ENCODE assay signal across 10 cellular contexts in genomic region chr4:128600410-128600809, GRCh38.
A peak's percentile ranks its signal among the peaks of the same experiment; 100 is the strongest.
DNase-seq lines count a peak whose midpoint lies in the region; ATAC-seq and TF ChIP-seq lines count a peak whose summit lies in the region.
"Had no signal": no experiment of that assay in that cellular context is flagged by ENCODE, and none has a peak within 500 bp of the region (broad histone marks: within the 10 kb centered on the region; RNA-seq: fewer than 3 reads in every experiment).

No MANE protein-coding gene starts in this region.

- no peaks in the 10 kb centered on the region for H3K9me3 ChIP-seq in esophagus muscularis mucosa
- H3K9me3 ChIP-seq in right lobe of liver = no peaks in the 10 kb centered on the region
- no peaks in the 10 kb centered on the region for H3K9me3 ChIP-seq in tibial nerve
- H3K9me3 ChIP-seq: ascending aorta had no signal

- ATAC-seq in right lobe of liver (peak in 3 of 4 donors; percentile 37 to 72 (median 57)), GM19455 (IDR thresholded peaks at IDR 0.05; ENCODE audit: unreplicated experiment) (no peak), GM21529 (IDR thresholded peaks at IDR 0.05; ENCODE audit: unreplicated experiment) (no peak)
- ATAC-seq: activated CD8-positive, alpha-beta T cell treated with anti-CD3 and anti-CD28 coated beads, Interleukin-2, amount 10 ng/mL, durations not matched to agents 7 days and 5 days had no signal

- intact Hi-C loops in esophagus muscularis mucosa (cut with DNase I) (no loop called here), right lobe of liver (cut with DNase I) (no loop called here)

- peak in 36 of 58 donors; percentile 1 to 77 (median 32) for DNase-seq in anterior cingulate cortex (lab: John Stamatoyannopoulos, UW)
- DNase-seq in esophagus muscularis mucosa (ENCODE audit: extremely low spot score) = no peak
- no peak for DNase-seq in right lobe of liver
- peak in 1 of 2 donors; percentile 25 for DNase-seq in tibial nerve (ENCODE audit: low spot score in 2 of 2)
- no peak for DNase-seq in activated effector memory CD4-positive, alpha-beta T cell treated with Interleukin-2 at 50 U/mL for 16 hours
- DNase-seq: activated CD8-positive, alpha-beta T cell treated with anti-CD3 and anti-CD28 coated beads, Interleukin-2, amount 10 ng/mL, durations not matched to agents 7 days and 5 days; NCI-H2081 treated with DMSO at 0.1 percent for 48 hours had no signal

- H3K27me3 ChIP-seq in esophagus muscularis mucosa (no peaks in the 10 kb centered on the region), right lobe of liver (no peaks in the 10 kb centered on the region), tibial nerve (no peaks in the 10 kb centered on the region)
- H3K27me3 ChIP-seq: ascending aorta had no signal

- WGBS in esophagus muscularis mucosa = 69% methylated on average over 3 of the region's 3 CpGs
- WGBS in right lobe of liver (ENCODE audit: insufficient coverage, low coverage, low lambda C conversion rate, missing lambda C conversion rate) = 33% methylated on average over 3 of the region's 3 CpGs
- WGBS in tibial nerve, 2 donors = 23 to 31% methylated on average over 3 of the region's 3 CpGs

- TF ChIP-seq CTCF in esophagus muscularis mucosa (IDR thresholded peaks at IDR 0.05) (no peak), right lobe of liver (IDR thresholded peaks at IDR 0.05) (no peak), tibial nerve (IDR thresholded peaks at IDR 0.05) (peak in 1 of 5 experiments; percentile 14)

- H3K4me1 ChIP-seq in esophagus muscularis mucosa (peaks cover 22 to 33% (median 29%) of the 10 kb centered on the region in 4 donors), right lobe of liver (peaks cover 0 to 9% (median 0%) of the 10 kb centered on the region in 4 donors), tibial nerve (peaks cover 0 to 31% (median 25%) of the 10 kb centered on the region in 4 donors)

- no peak overlapping the region for H3K4me3 ChIP-seq in esophagus muscularis mucosa
- H3K4me3 ChIP-seq in right lobe of liver = no peak overlapping the region
- H3K4me3 ChIP-seq in tibial nerve = no peak overlapping the region
- H3K4me3 ChIP-seq: ascending aorta had no signal

- peak overlapping the region; percentile 29 to 68 (median 50) for H3K27ac ChIP-seq in esophagus muscularis mucosa (replicated peaks in 1 of 4)
- peak overlapping the region in 1 of 3 donors; percentile 8 for H3K27ac ChIP-seq in right lobe of liver
- H3K27ac ChIP-seq in tibial nerve = peak overlapping the region; percentile 22 to 88 (median 46)
- H3K27ac ChIP-seq: ascending aorta had no signal

- TF ChIP-seq POLR2A in esophagus muscularis mucosa (IDR thresholded peaks at IDR 0.05; ENCODE audit: low read depth) = no peak
- TF ChIP-seq POLR2A in right lobe of liver (IDR thresholded peaks at IDR 0.05) = no peak
- no peak for TF ChIP-seq POLR2A in tibial nerve (IDR thresholded peaks at IDR 0.05)

- TF ChIP-seq EP300 in esophagus muscularis mucosa (IDR thresholded peaks at IDR 0.05) = no peak
- peak in 1 of 2 donors; percentile 82 for TF ChIP-seq EP300 in tibial nerve (IDR thresholded peaks at IDR 0.05)

- H3K36me3 ChIP-seq in esophagus muscularis mucosa (no peaks in the 10 kb centered on the region), right lobe of liver (no peaks in the 10 kb centered on the region), tibial nerve (no peaks in the 10 kb centered on the region)
- H3K36me3 ChIP-seq: ascending aorta had no signal

Comparison
In these comparisons a context has a peak if more than half of its experiments do, and no peak if none do; other contexts are left out.
1. DNase-seq: peak in anterior cingulate cortex (36 of 58); none in esophagus muscularis mucosa (single experiment), right lobe of liver (0 of 3) and activated effector memory CD4-positive, alpha-beta T cell treated with Interleukin-2 at 50 U/mL for 16 hours (single experiment).
2. ATAC-seq: peak in right lobe of liver (3 of 4); none in GM19455 (single experiment) and GM21529 (single experiment).